In the genomic region with DNA sequence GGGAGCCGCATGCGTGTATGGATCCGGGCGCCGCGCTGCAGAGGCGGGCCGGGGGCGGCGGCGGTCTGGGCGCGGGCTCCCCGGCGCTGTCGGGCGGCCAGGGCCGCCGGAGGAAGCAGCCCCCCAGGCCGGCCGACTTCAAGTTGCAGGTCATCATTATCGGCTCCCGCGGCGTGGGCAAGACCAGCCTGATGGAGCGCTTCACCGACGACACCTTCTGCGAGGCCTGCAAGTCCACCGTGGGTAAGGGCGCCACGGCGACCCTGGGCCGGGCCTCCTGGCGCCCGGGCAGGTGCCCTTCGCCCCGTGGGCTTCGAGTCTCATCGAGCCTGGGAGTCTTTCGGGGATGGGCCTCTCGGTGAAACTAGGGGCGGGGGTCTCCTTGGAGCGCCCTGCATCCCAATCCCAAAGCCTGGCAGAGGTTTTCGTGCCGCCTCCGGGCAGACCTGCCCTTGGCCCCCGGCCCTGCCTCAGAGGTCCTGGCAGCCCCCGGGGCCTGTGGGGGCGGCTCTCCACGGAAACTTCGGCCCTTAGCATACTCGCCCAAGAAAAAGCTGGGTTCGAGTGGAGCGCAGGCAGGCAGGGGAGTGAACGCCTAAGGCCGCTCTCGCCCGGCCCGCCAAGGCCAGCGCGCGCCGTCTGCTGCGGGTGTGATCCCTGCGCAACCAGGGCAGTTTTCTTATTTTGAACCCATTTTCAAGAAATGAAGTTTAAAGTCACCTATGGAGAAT, we compare ENCODE assay signal across 8 cellular contexts. TPM values are rescaled to one million over a fixed set of nuclear protein-coding genes. Genes with fewer than 3 reads are reported as not detected.
DNase-seq lines count a peak whose midpoint lies in the region; ATAC-seq and TF ChIP-seq lines count a peak whose summit lies in the region.

No MANE protein-coding gene starts in this region.

- H3F3A ChIP-seq in GM23338 (replicated peaks; ENCODE audit: low read depth) = peaks cover 1% of the 10 kb centered on the region; the same call in 1 of the 2 replicates

- H3K36me3 Mint-ChIP-seq in GM23338 (ENCODE audit: low read depth) = peaks cover 32% of the 10 kb centered on the region
- H3K36me3 Mint-ChIP-seq in activated naive CD8-positive, alpha-beta T cell treated with anti-CD3 and anti-CD28 coated beads for 36 hours = peaks cover 20% of the 10 kb centered on the region

- H3K27ac ChIP-seq in GM23338 (ENCODE audit: low read depth) = no peak overlapping the region

- no peak overlapping the region for H2AFZ ChIP-seq in GM23338

- H3K79me2 ChIP-seq in GM23338 (replicated peaks; ENCODE audit: insufficient read depth) = peaks cover 52% of the 10 kb centered on the region

- peaks cover 17% of the 10 kb centered on the region for H3K27me3 Mint-ChIP-seq in GM23338 (ENCODE audit: insufficient read depth, low read depth, poor library complexity)
- H3K27me3 Mint-ChIP-seq in activated naive CD8-positive, alpha-beta T cell treated with anti-CD3 and anti-CD28 coated beads for 36 hours = no peaks in the 10 kb centered on the region

- H3K4me1 Mint-ChIP-seq in GM23338 = peaks cover 54% of the 10 kb centered on the region
- peaks cover 53% of the 10 kb centered on the region for H3K4me1 Mint-ChIP-seq in activated naive CD8-positive, alpha-beta T cell treated with anti-CD3 and anti-CD28 coated beads for 36 hours

- DNase-seq in EL (peak; percentile 11), GM23338 (ENCODE audit: low spot score) (no peak), NB4 (ENCODE audit: low read depth) (peak; percentile 54), putamen (ENCODE audit: low spot score) (no peak)
- DNase-seq in activated naive CD8-positive, alpha-beta T cell treated with anti-CD3 and anti-CD28 coated beads for 36 hours = peak; percentile 29
- peak; percentile 10 for DNase-seq in stimulated activated CD4-positive, alpha-beta T cell treated with anti-CD3 and anti-CD28 coated beads, Interleukin-12 subunit alpha, Interleukin-12 subunit beta, amount 100 ng/mL, for 4 hours
- no peak for DNase-seq in stimulated activated naive CD4-positive, alpha-beta T cell treated with Interleukin-2 at 50 U/mL for 16 hours (lab: John Stamatoyannopoulos, UW)

- peak overlapping the region; percentile 91 for H3K4me2 ChIP-seq in GM23338

- no peak; the same call in 1 of the 3 replicates for ATAC-seq in GM23338

- peaks cover 3% of the 10 kb centered on the region; the same call in 1 of the 3 replicates for H3K9me3 Mint-ChIP-seq in GM23338
- no peaks in the 10 kb centered on the region for H3K9me3 Mint-ChIP-seq in activated naive CD8-positive, alpha-beta T cell treated with anti-CD3 and anti-CD28 coated beads for 36 hours

- peak overlapping the region; percentile 85 for H3K4me3 ChIP-seq in GM23338
- H3K4me3 ChIP-seq in NB4 (ENCODE audit: low read depth, low read length) = peak overlapping the region; percentile 82
- H3K4me3 ChIP-seq in iPS-18c (ENCODE audit: insufficient read depth, low read depth, low read length) = peak overlapping the region; percentile 93

- peak overlapping the region; percentile 89 for H3K27ac Mint-ChIP-seq in GM23338
- peak overlapping the region; percentile 90 for H3K27ac Mint-ChIP-seq in activated naive CD8-positive, alpha-beta T cell treated with anti-CD3 and anti-CD28 coated beads for 36 hours

- TF ChIP-seq CTCF in GM23338 (conservative IDR thresholded peaks at IDR 0.05; ENCODE audit: low read depth in 2 of 2) (no peak), NB4 (IDR thresholded peaks at IDR 0.05; ENCODE audit: low read depth, low read length) (no peak)

- peaks cover 24% of the 10 kb centered on the region for H4K20me1 ChIP-seq in GM23338 (replicated peaks; ENCODE audit: insufficient read depth)

- peaks cover 59% of the 10 kb centered on the region for H3K4me1 ChIP-seq in GM23338 (ENCODE audit: insufficient read depth)

- H3K27me3 ChIP-seq in GM23338 (ENCODE audit: insufficient read depth) = peaks cover 10% of the 10 kb centered on the region

- no peak for TF ChIP-seq POLR2A in NB4 (IDR thresholded peaks at IDR 0.05; ENCODE audit: extremely low read depth, insufficient read length)

- no peaks in the 10 kb centered on the region for H3K36me3 ChIP-seq in GM23338 (ENCODE audit: insufficient read depth)

- H3K4me3 Mint-ChIP-seq in GM23338 = peak overlapping the region; percentile 94
- peak overlapping the region; percentile 94 for H3K4me3 Mint-ChIP-seq in activated naive CD8-positive, alpha-beta T cell treated with anti-CD3 and anti-CD28 coated beads for 36 hours

- no peaks in the 10 kb centered on the region for H3K9me2 ChIP-seq in GM23338 (ENCODE audit: insufficient read depth)

- H3K9me3 ChIP-seq in iPS-18c (ENCODE audit: control insufficient read depth, insufficient read depth, low read length) = no peaks in the 10 kb centered on the region

TF ChIP-seq in GM23338, 12 proteins besides CTCF, POLR2A, EP300 and RAD21 (continues in another document):
- TF ChIP-seq EZH2phosphoT487 (IDR thresholded peaks at IDR 0.05; ENCODE audit: unreplicated experiment) = no peak
- TF ChIP-seq STAT1 (IDR thresholded peaks at IDR 0.05; ENCODE audit: unreplicated experiment) = no peak
- TF ChIP-seq EZH2 (IDR thresholded peaks at IDR 0.05; ENCODE audit: low read depth, unreplicated experiment) = no peak
- no peak for TF ChIP-seq NANOG (IDR thresholded peaks at IDR 0.05; ENCODE audit: borderline replicate concordance)
- TF ChIP-seq ZNF331 (CRISPR knock-in tag; IDR thresholded peaks at IDR 0.05; ENCODE audit: low read depth) = no peak
- TF ChIP-seq JUNB (IDR thresholded peaks at IDR 0.05; ENCODE audit: unreplicated experiment) = no peak
- no peak for TF ChIP-seq POLR2AphosphoS5 (IDR thresholded peaks at IDR 0.05; ENCODE audit: low read depth)
- TF ChIP-seq, protein P1, sequence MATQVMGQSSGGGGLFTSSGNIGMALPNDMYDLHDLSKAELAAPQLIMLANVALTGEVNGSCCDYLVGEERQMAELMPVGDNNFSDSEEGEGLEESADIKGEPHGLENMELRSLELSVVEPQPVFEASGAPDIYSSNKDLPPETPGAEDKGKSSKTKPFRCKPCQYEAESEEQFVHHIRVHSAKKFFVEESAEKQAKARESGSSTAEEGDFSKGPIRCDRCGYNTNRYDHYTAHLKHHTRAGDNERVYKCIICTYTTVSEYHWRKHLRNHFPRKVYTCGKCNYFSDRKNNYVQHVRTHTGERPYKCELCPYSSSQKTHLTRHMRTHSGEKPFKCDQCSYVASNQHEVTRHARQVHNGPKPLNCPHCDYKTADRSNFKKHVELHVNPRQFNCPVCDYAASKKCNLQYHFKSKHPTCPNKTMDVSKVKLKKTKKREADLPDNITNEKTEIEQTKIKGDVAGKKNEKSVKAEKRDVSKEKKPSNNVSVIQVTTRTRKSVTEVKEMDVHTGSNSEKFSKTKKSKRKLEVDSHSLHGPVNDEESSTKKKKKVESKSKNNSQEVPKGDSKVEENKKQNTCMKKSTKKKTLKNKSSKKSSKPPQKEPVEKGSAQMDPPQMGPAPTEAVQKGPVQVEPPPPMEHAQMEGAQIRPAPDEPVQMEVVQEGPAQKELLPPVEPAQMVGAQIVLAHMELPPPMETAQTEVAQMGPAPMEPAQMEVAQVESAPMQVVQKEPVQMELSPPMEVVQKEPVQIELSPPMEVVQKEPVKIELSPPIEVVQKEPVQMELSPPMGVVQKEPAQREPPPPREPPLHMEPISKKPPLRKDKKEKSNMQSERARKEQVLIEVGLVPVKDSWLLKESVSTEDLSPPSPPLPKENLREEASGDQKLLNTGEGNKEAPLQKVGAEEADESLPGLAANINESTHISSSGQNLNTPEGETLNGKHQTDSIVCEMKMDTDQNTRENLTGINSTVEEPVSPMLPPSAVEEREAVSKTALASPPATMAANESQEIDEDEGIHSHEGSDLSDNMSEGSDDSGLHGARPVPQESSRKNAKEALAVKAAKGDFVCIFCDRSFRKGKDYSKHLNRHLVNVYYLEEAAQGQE (IDR thresholded peaks at IDR 0.05; ENCODE audit: unreplicated experiment) = no peak

RNA-seq across cellular contexts. Expression of a gene that starts 0.6 kb away (rescaled TPM):
- total RNA-seq in GM23338 (2014; rRNA removed; shearing (Covaris generic)) = 80.4 and 92.3 TPM in 2 replicates
- polyA plus RNA-seq in GM23338 (2016; fragmentation: Nextera tagmentation; extraction: Ambion mirVana) = 16.7 and 20.7 TPM in 2 replicates
- 10 to 100 TPM; 12.5 to 14.8 TPM for total RNA-seq in activated naive CD8-positive, alpha-beta T cell treated with anti-CD3 and anti-CD28 coated beads for 36 hours

Comparison
In these comparisons a context has a peak if more than half of its experiments do, and no peak if none do; other contexts are left out.
1. DNase-seq: peak in EL (single experiment), NB4 (single experiment), activated naive CD8-positive, alpha-beta T cell treated with anti-CD3 and anti-CD28 coated beads for 36 hours (single experiment) and stimulated activated CD4-positive, alpha-beta T cell treated with anti-CD3 and anti-CD28 coated beads, Interleukin-12 subunit alpha, Interleukin-12 subunit beta, amount 100 ng/mL, for 4 hours (single experiment); none in GM23338 (single experiment), stimulated activated naive CD4-positive, alpha-beta T cell treated with Interleukin-2 at 50 U/mL for 16 hours (single experiment) and putamen (single experiment).
2. Peak in every context shown above with its lines, with median percentiles within 50 percentile points of each other: H3K4me3 ChIP-seq.